22 cellular contexts compared by ENCODE assay signal in the genomic region with DNA sequence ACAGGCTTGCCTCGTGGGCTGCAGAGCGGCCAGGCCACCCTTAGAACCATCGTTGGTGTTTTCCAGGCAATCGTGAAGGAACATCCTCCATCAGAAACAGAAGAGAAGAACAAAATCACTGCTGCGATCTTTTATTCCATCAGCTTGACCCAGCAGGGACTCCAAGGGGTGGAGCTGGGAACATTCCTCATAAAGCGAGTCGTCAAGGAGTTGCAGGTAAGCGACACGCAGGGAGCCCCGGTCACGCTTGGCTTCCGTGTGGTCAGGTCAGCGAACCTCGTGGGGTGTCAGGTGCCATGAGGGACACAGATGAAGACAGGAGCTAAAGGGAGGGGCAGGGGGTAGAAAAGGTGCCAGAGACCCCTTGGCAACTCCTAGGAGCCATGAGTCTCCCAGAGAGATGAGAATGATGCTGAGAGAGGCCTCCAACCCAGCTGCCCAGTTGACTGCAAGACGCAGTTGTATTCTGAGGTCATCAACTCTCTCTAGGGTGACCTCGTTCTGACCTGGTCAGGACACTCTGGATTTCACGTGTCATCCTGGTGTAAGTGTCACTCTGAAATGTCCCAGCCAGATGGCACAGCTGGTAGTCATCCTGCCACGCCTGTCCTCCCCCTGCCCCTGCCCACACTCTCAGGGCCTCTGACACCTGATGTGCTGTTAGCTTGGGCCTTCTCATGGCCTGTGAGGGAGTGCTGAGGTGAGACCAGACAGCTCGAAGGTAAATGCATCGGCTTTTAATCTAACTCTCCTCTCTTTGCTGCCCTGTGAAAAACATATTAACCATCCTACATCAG. TPM values are rescaled to one million over a fixed set of nuclear protein-coding genes. Genes with fewer than 3 reads are reported as not detected.
DNase-seq lines count a peak whose midpoint lies in the region; ATAC-seq and TF ChIP-seq lines count a peak whose summit lies in the region.
"Had no signal": no experiment of that assay in that cellular context is flagged by ENCODE, and none has a peak within 500 bp of the region (broad histone marks: within the 10 kb centered on the region; RNA-seq: fewer than 3 reads in every experiment).

No MANE protein-coding gene starts in this region.

- H3K27me3 ChIP-seq in esophagus squamous epithelium (no peaks in the 10 kb centered on the region), gastrocnemius medialis (no peaks in the 10 kb centered on the region), thyroid gland (no peaks in the 10 kb centered on the region)
- H3K27me3 ChIP-seq: breast epithelium, Peyer's patch, vagina had no signal

- CTCF ChIA-PET in HEK293T (lab: Yijun Ruan, JAX), result interaction anchor here (1.1 kb wide), 1 partner anchor 14 kb away, joined by 3 read pairs; no protein-coding TSS in a partner anchor

- peak; percentile 26 for DNase-seq in LHCN-M2 (ENCODE audit: low read depth)
- DNase-seq in esophagus squamous epithelium (lab: John Stamatoyannopoulos, UW), result no peak
- no peak for DNase-seq in left colon
- DNase-seq in gastrocnemius medialis, result peak; percentile 93 to 96
- no peak for DNase-seq in thyroid gland
- no peak for DNase-seq in NCI-H1048 (lab: John Stamatoyannopoulos, UW)
- DNase-seq in HEK293T (ENCODE audit: extremely low spot score), result no peak
- DNase-seq: activated CD8-positive, alpha-beta memory T cell treated with anti-CD3 and anti-CD28 coated beads, Interleukin-2, amount 10 ng/mL, durations not matched to agents 7 days and 5 days; mammary epithelial cell; MV-4-11; natural killer cell; NCI-H1930; Peyer's patch; stimulated activated CD4-positive, alpha-beta T cell treated with anti-CD3 and anti-CD28 coated beads, Interleukin-12 subunit alpha, Interleukin-12 subunit beta, amount 100 ng/mL, for 4 hours; stimulated activated CD8-positive, alpha-beta memory T cell treated with anti-CD3 and anti-CD28 coated beads, Interleukin-4, amount 100 ng/mL, for 48 hours; T1000 had no signal

- 78 to 86% methylated on average over 11 to 16 of the region's 20 CpGs for WGBS in esophagus squamous epithelium, 2 donors
- WGBS in thyroid gland, 2 donors, result 92 to 94% methylated on average over 19 to 20 of the region's 20 CpGs

- H3K27ac ChIP-seq in esophagus squamous epithelium (peak overlapping the region in 3 of 4 donors; percentile 6 to 49 (median 39)), gastrocnemius medialis (peak overlapping the region; percentile 85 to 96 (median 92)), thyroid gland (no peak overlapping the region)
- H3K27ac ChIP-seq: breast epithelium, Peyer's patch, vagina had no signal

- H3K4me1 ChIP-seq in esophagus squamous epithelium, result peaks cover 0 to 6% (median 0%) of the 10 kb centered on the region in 3 donors
- peaks cover 30 to 42% of the 10 kb centered on the region in 2 donors for H3K4me1 ChIP-seq in gastrocnemius medialis
- H3K4me1 ChIP-seq in thyroid gland, result no peaks in the 10 kb centered on the region
- H3K4me1 ChIP-seq: breast epithelium, Peyer's patch, vagina had no signal

- H3K36me3 ChIP-seq in esophagus squamous epithelium (peaks cover 12 to 97% (median 21%) of the 10 kb centered on the region in 3 donors), gastrocnemius medialis (peaks cover 0 to 48% of the 10 kb centered on the region in 2 donors), thyroid gland (peaks cover 54 to 73% of the 10 kb centered on the region in 2 donors)

- H3K9me3 ChIP-seq in esophagus squamous epithelium, result no peaks in the 10 kb centered on the region
- no peaks in the 10 kb centered on the region for H3K9me3 ChIP-seq in gastrocnemius medialis
- no peaks in the 10 kb centered on the region for H3K9me3 ChIP-seq in thyroid gland
- H3K9me3 ChIP-seq: breast epithelium, Peyer's patch, vagina had no signal

- POLR2A ChIA-PET in HEK293T (lab: Yijun Ruan, JAX), result no interaction called here

- in situ Hi-C loops in gastrocnemius medialis (cut with MboI; ENCODE audit: low sequenced_read_pairs in 4 of 4), result no loop called here

- TF ChIP-seq POLR2A in esophagus squamous epithelium (IDR thresholded peaks at IDR 0.05) (no peak), gastrocnemius medialis (IDR thresholded peaks at IDR 0.05) (peak; percentile 26 to 29), thyroid gland (IDR thresholded peaks at IDR 0.05) (no peak)

- no peak for TF ChIP-seq CTCF in esophagus squamous epithelium (IDR thresholded peaks at IDR 0.05)
- no peak for TF ChIP-seq CTCF in gastrocnemius medialis (IDR thresholded peaks at IDR 0.05 in 4 of 5, conservative IDR thresholded peaks at IDR 0.05 in 1 of 5)
- TF ChIP-seq CTCF in thyroid gland (IDR thresholded peaks at IDR 0.05), result no peak

- ATAC-seq in left colon, result peak; percentile 9
- peak; percentile 93 to 98 for ATAC-seq in gastrocnemius medialis
- ATAC-seq in GM18868 (IDR thresholded peaks at IDR 0.05; ENCODE audit: unreplicated experiment), result no peak
- ATAC-seq: activated CD8-positive, alpha-beta memory T cell treated with anti-CD3 and anti-CD28 coated beads, Interleukin-2, amount 10 ng/mL, durations not matched to agents 7 days and 5 days; natural killer cell; SK-N-SH treated with all-trans-retinoic acid at 6 μM for 48 hours had no signal

- intact Hi-C loops in esophagus squamous epithelium (cut with DNase I), result no loop called here
- intact Hi-C loops in left colon (cut with DNase I, micrococcal nuclease), result no loop called here
- intact Hi-C loops in gastrocnemius medialis (cut with DNase I; ENCODE audit: low total_unique reads), result loop anchor here (1.0 kb wide), 1 partner anchor 13 kb away; a partner anchor contains a TSS
- intact Hi-C loops in thyroid gland (cut with DNase I), result no loop called here

- no peak overlapping the region for H3K4me3 ChIP-seq in esophagus squamous epithelium
- no peak overlapping the region for H3K4me3 ChIP-seq in gastrocnemius medialis
- H3K4me3 ChIP-seq in thyroid gland (replicated peaks in 1 of 3), result no peak overlapping the region
- H3K4me3 ChIP-seq: breast epithelium, Peyer's patch, vagina had no signal

TF ChIP-seq in HEK293T, 16 proteins besides CTCF, POLR2A, EP300 and RAD21:
- TF ChIP-seq TARDBP (IDR thresholded peaks at IDR 0.05) (no peak), BHLHE40 (IDR thresholded peaks at IDR 0.05; ENCODE audit: borderline replicate concordance) (no peak), FOXM1 (IDR thresholded peaks at IDR 0.05; ENCODE audit: borderline replicate concordance) (no peak), SP1 (IDR thresholded peaks at IDR 0.05) (no peak), LEF1 (IDR thresholded peaks at IDR 0.05; ENCODE audit: borderline replicate concordance) (no peak), ARNT (IDR thresholded peaks at IDR 0.05) (no peak), ZNF384 (IDR thresholded peaks at IDR 0.05) (no peak), HDGF (IDR thresholded peaks at IDR 0.05; ENCODE audit: borderline replicate concordance) (no peak), NFRKB (IDR thresholded peaks at IDR 0.05) (no peak)
- TF ChIP-seq, protein P1, sequence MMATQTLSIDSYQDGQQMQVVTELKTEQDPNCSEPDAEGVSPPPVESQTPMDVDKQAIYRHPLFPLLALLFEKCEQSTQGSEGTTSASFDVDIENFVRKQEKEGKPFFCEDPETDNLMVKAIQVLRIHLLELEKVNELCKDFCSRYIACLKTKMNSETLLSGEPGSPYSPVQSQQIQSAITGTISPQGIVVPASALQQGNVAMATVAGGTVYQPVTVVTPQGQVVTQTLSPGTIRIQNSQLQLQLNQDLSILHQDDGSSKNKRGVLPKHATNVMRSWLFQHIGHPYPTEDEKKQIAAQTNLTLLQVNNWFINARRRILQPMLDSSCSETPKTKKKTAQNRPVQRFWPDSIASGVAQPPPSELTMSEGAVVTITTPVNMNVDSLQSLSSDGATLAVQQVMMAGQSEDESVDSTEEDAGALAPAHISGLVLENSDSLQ (IDR thresholded peaks at IDR 0.05), result no peak

RNA-seq across cellular contexts. Expression of a gene that starts 13.4 kb away (rescaled TPM):
- total RNA-seq in LHCN-M2 (2014; rRNA removed) (2.4 and 2.7 TPM in 2 replicates), esophagus squamous epithelium (1 to 10 TPM; 2.7 to 8.6 (median 2.9) TPM), left colon (1 to 10 TPM; 8.7 to 9.8 TPM), gastrocnemius medialis (10 to 100 TPM; 10.3 to 20.8 (median 18.4) TPM), thyroid gland (10 to 100 TPM in 3 of 4 donors, 1 to 10 TPM in 1; 9.9 to 22.0 (median 12.0) TPM)
- polyA plus RNA-seq in LHCN-M2 (2012), result 2.3 TPM

RNA-seq across cellular contexts. Expression of a gene that starts 40.7 kb away (rescaled TPM):
- total RNA-seq in LHCN-M2 (2014; rRNA removed), result 5.8 and 6.5 TPM in 2 replicates
- 15.1 TPM for polyA plus RNA-seq in LHCN-M2 (2012)
- 10 to 100 TPM in 2 of 4 donors, 1 to 10 TPM in 2; 5.0 to 27.6 (median 11.1) TPM for total RNA-seq in esophagus squamous epithelium
- 10 to 100 TPM; 14.5 to 14.7 TPM for total RNA-seq in left colon
- total RNA-seq in gastrocnemius medialis, result 10 to 100 TPM in 3 of 4 donors, 1 to 10 TPM in 1; 9.6 to 24.9 (median 13.2) TPM
- total RNA-seq in thyroid gland, result 10 to 100 TPM; 14.5 to 53.5 (median 31.9) TPM

RNA-seq across cellular contexts. Expression of a gene that starts 55.7 kb away (rescaled TPM):
- total RNA-seq in LHCN-M2 (2014; rRNA removed), result not detected in 2 replicates
- 0.18 TPM for polyA plus RNA-seq in LHCN-M2 (2012)
- total RNA-seq in esophagus squamous epithelium, result not detected
- 1 to 10 TPM in 1 of 2 donors, under 1 TPM in 1; 0.24 to 1.0 TPM for total RNA-seq in left colon
- total RNA-seq in gastrocnemius medialis, result not detected
- under 1 TPM in 2 of 4 donors, not detected in 2; 0.63 to 0.94 TPM for total RNA-seq in thyroid gland
- total RNA-seq: activated CD8-positive, alpha-beta memory T cell treated with anti-CD3 and anti-CD28 coated beads, Interleukin-2, amount 10 ng/mL, durations not matched to agents 7 days and 5 days; activated T-helper 2 cell treated with anti-CD3 and anti-CD28 coated beads, Interferon-gamma antibody, Interleukin-2, Interleukin-4, amounts not matched to agents 10 μg/mL and 5 μg/mL and 100 μg/mL, durations not matched to agents 14 hours and 24 hours and 36 hours; subcutaneous adipose tissue; vagina had no signal

Comparison
In these comparisons a context has a peak if more than half of its experiments do, and no peak if none do; other contexts are left out.
1. DNase-seq: peak in LHCN-M2 (single experiment) and gastrocnemius medialis (2 of 2); none in esophagus squamous epithelium (single experiment), left colon (0 of 2), thyroid gland (0 of 2), NCI-H1048 (single experiment) and HEK293T (single experiment).
2. H3K27ac ChIP-seq: peak in esophagus squamous epithelium (3 of 4) and gastrocnemius medialis (4 of 4); none in thyroid gland (0 of 3).
3. POLR2A ChIP-seq: peak in gastrocnemius medialis (2 of 2); none in esophagus squamous epithelium (0 of 4) and thyroid gland (0 of 2).